In genomic region chr20:48722002-48722731, GRCh38 we compare ENCODE assay signal across 9 cellular contexts.
A peak's percentile ranks its signal among the peaks of the same experiment; 100 is the strongest.
DNase-seq lines count a peak whose midpoint lies in the region; ATAC-seq, FAIRE-seq and TF ChIP-seq lines count a peak whose summit lies in the region.
"Had no signal": no experiment of that assay in that cellular context is flagged by ENCODE, and none has a peak within 500 bp of the region (broad histone marks: within the 10 kb centered on the region; RNA-seq: fewer than 3 reads in every experiment).

No MANE protein-coding gene starts in this region.

- no peak overlapping the region for H3K4me3 ChIP-seq in pancreas

- H3K27me3 ChIP-seq in pancreas = no peaks in the 10 kb centered on the region

- no peak for FAIRE-seq in pancreas (lab: Jason Lieb, UNC)
- FAIRE-seq: bronchial epithelial cell had no signal

- DNase-seq in EL (peak; percentile 48), NOMO-1 treated with dmso at 0.1 percent for 144 hours (lab: John Stamatoyannopoulos, UW; ENCODE audit: unreplicated experiment) (peak; percentile 81), pancreas (peak in 1 of 6 donors; percentile 37), RPMI8226 (no peak), NK-92 (lab: John Stamatoyannopoulos, UW; ENCODE audit: unreplicated experiment) (no peak), NCI-H2107 (lab: John Stamatoyannopoulos, UW) (no peak)
- no peak for DNase-seq in stimulated activated CD4-positive, alpha-beta T cell treated with anti-CD3 and anti-CD28 coated beads, Interleukin-15, amount 100 ng/mL, for 24 hours

- no peaks in the 10 kb centered on the region for H3K36me3 ChIP-seq in pancreas

- no peaks in the 10 kb centered on the region for H3K9me3 ChIP-seq in pancreas

- TF ChIP-seq CTCF in pancreas (IDR thresholded peaks at IDR 0.05) = no peak

- H3K27ac ChIP-seq in pancreas = peak overlapping the region in 3 of 4 donors; percentile 6 to 48 (median 44)

- ATAC-seq in esophagus mucosa (peak; percentile 37), pancreas (peak; percentile 47 to 72 (median 55))

- intact Hi-C loops in pancreas (cut with DNase I) = no loop called here

- WGBS in pancreas, 2 donors = 77 to 86% methylated on average over 14 of the region's 14 CpGs

- H3K4me1 ChIP-seq in pancreas = peaks cover 0 to 10% (median 10%) of the 10 kb centered on the region in 3 donors

Comparison
In these comparisons a context has a peak if more than half of its experiments do, and no peak if none do; other contexts are left out.
1. DNase-seq: peak in EL (single experiment) and NOMO-1 treated with dmso at 0.1 percent for 144 hours (single experiment); none in RPMI8226 (single experiment), stimulated activated CD4-positive, alpha-beta T cell treated with anti-CD3 and anti-CD28 coated beads, Interleukin-15, amount 100 ng/mL, for 24 hours (single experiment), NK-92 (single experiment) and NCI-H2107 (single experiment).